ENCODE assay signal across 3 cellular contexts in the genomic region with DNA sequence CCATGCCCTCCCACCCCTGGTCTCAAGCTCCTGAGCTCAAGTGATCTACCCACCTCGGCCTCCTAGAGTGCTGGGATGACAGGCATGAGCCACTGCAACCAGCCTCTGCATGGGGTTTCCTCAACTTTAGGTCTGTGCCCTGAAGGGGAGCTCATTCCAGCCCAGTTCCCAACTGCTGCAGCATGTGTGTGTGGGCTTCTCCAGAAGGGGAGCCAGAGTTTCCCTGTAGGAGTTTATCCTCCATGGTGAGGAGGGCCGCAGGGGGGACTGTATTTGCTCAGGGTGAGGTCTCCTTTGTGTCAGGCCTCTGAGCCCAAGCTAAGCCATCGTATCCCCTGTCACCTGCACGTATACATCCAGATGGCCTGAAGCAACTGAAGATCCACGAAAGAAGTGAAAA.
TF ChIP-seq lines count a peak whose summit lies in the region.

No MANE protein-coding gene starts in this region.

TF ChIP-seq in HepG2, 621 proteins besides CTCF, POLR2A, EP300 and RAD21 (continues in another document):
- TF ChIP-seq, protein P1, sequence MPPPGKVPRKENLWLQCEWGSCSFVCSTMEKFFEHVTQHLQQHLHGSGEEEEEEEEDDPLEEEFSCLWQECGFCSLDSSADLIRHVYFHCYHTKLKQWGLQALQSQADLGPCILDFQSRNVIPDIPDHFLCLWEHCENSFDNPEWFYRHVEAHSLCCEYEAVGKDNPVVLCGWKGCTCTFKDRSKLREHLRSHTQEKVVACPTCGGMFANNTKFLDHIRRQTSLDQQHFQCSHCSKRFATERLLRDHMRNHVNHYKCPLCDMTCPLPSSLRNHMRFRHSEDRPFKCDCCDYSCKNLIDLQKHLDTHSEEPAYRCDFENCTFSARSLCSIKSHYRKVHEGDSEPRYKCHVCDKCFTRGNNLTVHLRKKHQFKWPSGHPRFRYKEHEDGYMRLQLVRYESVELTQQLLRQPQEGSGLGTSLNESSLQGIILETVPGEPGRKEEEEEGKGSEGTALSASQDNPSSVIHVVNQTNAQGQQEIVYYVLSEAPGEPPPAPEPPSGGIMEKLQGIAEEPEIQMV (CRISPR knock-in tag; IDR thresholded peaks at IDR 0.05; ENCODE audit: low read depth), result no peak
- TF ChIP-seq JUND (CRISPR knock-in tag; IDR thresholded peaks at IDR 0.05), result no peak
- no peak for TF ChIP-seq SMC3 (IDR thresholded peaks at IDR 0.05; ENCODE audit: low read length)
- TF ChIP-seq ASH2L (IDR thresholded peaks at IDR 0.05; ENCODE audit: insufficient read length, low read depth, low read length), result no peak
- TF ChIP-seq, protein P2, sequence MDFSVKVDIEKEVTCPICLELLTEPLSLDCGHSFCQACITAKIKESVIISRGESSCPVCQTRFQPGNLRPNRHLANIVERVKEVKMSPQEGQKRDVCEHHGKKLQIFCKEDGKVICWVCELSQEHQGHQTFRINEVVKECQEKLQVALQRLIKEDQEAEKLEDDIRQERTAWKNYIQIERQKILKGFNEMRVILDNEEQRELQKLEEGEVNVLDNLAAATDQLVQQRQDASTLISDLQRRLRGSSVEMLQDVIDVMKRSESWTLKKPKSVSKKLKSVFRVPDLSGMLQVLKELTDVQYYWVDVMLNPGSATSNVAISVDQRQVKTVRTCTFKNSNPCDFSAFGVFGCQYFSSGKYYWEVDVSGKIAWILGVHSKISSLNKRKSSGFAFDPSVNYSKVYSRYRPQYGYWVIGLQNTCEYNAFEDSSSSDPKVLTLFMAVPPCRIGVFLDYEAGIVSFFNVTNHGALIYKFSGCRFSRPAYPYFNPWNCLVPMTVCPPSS (IDR thresholded peaks at IDR 0.05), result no peak
- no peak for TF ChIP-seq SSRP1 (CRISPR knock-in tag; IDR thresholded peaks at IDR 0.05)
- no peak for TF ChIP-seq ZNF296 (CRISPR knock-in tag; conservative IDR thresholded peaks at IDR 0.05)
- no peak for TF ChIP-seq ZZZ3 (CRISPR knock-in tag; IDR thresholded peaks at IDR 0.05; ENCODE audit: borderline replicate concordance)
- TF ChIP-seq, protein P3, sequence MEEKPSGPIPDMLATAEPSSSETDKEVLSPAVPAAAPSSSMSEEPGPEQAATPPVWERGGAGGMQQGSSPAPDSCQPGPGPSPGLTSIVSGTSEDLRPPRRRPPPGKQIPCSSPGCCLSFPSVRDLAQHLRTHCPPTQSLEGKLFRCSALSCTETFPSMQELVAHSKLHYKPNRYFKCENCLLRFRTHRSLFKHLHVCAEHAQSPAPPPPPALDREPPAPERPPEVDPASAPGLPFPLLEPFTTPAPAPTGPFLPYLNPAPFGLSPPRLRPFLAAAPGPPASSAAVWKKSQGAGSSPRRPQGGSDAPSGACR (CRISPR knock-in tag; IDR thresholded peaks at IDR 0.05), result no peak
- TF ChIP-seq GLI4 (CRISPR knock-in tag; IDR thresholded peaks at IDR 0.05; ENCODE audit: borderline replicate concordance), result no peak
- no peak for TF ChIP-seq ZNF292 (CRISPR knock-in tag; IDR thresholded peaks at IDR 0.05; ENCODE audit: borderline replicate concordance, low read depth)
- TF ChIP-seq ZNF564 (CRISPR knock-in tag; IDR thresholded peaks at IDR 0.05), result no peak
- TF ChIP-seq KAT8 (CRISPR knock-in tag; IDR thresholded peaks at IDR 0.05), result no peak

TF ChIP-seq in H1, 55 proteins besides CTCF, POLR2A, EP300 and RAD21:
- TF ChIP-seq RNF2 (IDR thresholded peaks at IDR 0.05; ENCODE audit: borderline replicate concordance, low read depth, low read length, missing control alignments, poor library complexity, severe bottlenecking) (no peak), HDAC6 (IDR thresholded peaks at IDR 0.05; ENCODE audit: low read depth, low read length) (no peak), CEBPB (IDR thresholded peaks at IDR 0.05; ENCODE audit: low read depth, low read length) (no peak), SUZ12 (IDR thresholded peaks at IDR 0.05; ENCODE audit: low read length) (no peak), CHD2 (IDR thresholded peaks at IDR 0.05; ENCODE audit: low read length) (no peak), CBX5 (IDR thresholded peaks at IDR 0.05; ENCODE audit: low read depth, low read length) (no peak), TEAD4 (IDR thresholded peaks at IDR 0.05; ENCODE audit: low read depth, low read length) (no peak)
- TF ChIP-seq, protein P4, sequence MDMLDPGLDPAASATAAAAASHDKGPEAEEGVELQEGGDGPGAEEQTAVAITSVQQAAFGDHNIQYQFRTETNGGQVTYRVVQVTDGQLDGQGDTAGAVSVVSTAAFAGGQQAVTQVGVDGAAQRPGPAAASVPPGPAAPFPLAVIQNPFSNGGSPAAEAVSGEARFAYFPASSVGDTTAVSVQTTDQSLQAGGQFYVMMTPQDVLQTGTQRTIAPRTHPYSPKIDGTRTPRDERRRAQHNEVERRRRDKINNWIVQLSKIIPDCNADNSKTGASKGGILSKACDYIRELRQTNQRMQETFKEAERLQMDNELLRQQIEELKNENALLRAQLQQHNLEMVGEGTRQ (IDR thresholded peaks at IDR 0.05; ENCODE audit: low read length), result no peak

TF ChIP-seq in liver, 16 proteins besides CTCF, POLR2A, EP300 and RAD21:
- no peak for TF ChIP-seq HNF4G (IDR thresholded peaks at IDR 0.05)
- TF ChIP-seq YY1 (IDR thresholded peaks at IDR 0.05), result no peak
